1 cellular context compared by ENCODE assay signal in the genomic region with DNA sequence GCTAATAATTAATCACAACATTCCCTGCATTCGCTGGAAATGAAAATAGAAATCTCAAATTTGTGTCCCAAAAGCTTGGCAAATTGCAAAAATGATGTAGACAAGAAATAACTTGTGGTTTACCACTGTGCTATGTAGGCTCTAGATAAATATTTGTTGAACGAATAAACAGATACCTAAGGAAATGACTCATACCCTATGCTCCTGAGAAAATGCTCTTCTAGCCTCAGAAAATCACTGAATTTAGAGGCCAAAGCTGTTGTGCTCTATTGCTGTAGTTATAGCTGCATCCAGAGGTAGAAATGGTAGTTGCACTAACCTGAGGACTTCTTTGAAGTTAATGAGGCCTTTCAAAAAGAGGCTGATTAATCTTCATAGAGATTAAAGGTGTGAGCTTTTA.
TF ChIP-seq lines count a peak whose summit lies in the region.

No MANE protein-coding gene starts in this region.

TF ChIP-seq in A549, 52 proteins besides CTCF, POLR2A, EP300 and RAD21 (continued from another document):
- TF ChIP-seq, protein P1, sequence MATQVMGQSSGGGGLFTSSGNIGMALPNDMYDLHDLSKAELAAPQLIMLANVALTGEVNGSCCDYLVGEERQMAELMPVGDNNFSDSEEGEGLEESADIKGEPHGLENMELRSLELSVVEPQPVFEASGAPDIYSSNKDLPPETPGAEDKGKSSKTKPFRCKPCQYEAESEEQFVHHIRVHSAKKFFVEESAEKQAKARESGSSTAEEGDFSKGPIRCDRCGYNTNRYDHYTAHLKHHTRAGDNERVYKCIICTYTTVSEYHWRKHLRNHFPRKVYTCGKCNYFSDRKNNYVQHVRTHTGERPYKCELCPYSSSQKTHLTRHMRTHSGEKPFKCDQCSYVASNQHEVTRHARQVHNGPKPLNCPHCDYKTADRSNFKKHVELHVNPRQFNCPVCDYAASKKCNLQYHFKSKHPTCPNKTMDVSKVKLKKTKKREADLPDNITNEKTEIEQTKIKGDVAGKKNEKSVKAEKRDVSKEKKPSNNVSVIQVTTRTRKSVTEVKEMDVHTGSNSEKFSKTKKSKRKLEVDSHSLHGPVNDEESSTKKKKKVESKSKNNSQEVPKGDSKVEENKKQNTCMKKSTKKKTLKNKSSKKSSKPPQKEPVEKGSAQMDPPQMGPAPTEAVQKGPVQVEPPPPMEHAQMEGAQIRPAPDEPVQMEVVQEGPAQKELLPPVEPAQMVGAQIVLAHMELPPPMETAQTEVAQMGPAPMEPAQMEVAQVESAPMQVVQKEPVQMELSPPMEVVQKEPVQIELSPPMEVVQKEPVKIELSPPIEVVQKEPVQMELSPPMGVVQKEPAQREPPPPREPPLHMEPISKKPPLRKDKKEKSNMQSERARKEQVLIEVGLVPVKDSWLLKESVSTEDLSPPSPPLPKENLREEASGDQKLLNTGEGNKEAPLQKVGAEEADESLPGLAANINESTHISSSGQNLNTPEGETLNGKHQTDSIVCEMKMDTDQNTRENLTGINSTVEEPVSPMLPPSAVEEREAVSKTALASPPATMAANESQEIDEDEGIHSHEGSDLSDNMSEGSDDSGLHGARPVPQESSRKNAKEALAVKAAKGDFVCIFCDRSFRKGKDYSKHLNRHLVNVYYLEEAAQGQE (IDR thresholded peaks at IDR 0.05): no peak
- no peak for TF ChIP-seq BHLHE40 (IDR thresholded peaks at IDR 0.05; ENCODE audit: low read depth, low read length)
- no peak for TF ChIP-seq HOXB13 (CRISPR knock-in tag; IDR thresholded peaks at IDR 0.05; ENCODE audit: low read depth)
- no peak for TF ChIP-seq HDAC2 (IDR thresholded peaks at IDR 0.05)
- no peak for TF ChIP-seq FOSB (CRISPR knock-in tag; IDR thresholded peaks at IDR 0.05)
- no peak for TF ChIP-seq RCOR1 (IDR thresholded peaks at IDR 0.05; ENCODE audit: low read depth, low read length)
- peak in 1 of 2 experiments; percentile 70; a peak in 3 of 4 replicates for TF ChIP-seq CEBPB (IDR thresholded peaks at IDR 0.05)
- TF ChIP-seq HOXB5 (CRISPR knock-in tag; IDR thresholded peaks at IDR 0.05): no peak
- no peak for TF ChIP-seq MAFK (IDR thresholded peaks at IDR 0.05; ENCODE audit: partially characterized antibody)
- no peak for TF ChIP-seq CBX8 (IDR thresholded peaks at IDR 0.05)
- no peak for TF ChIP-seq FOXS1 (CRISPR knock-in tag; IDR thresholded peaks at IDR 0.05)
- TF ChIP-seq TP53 (CRISPR knock-in tag; IDR thresholded peaks at IDR 0.05): no peak
- TF ChIP-seq KDM5A (IDR thresholded peaks at IDR 0.05): no peak
- no peak for TF ChIP-seq HOXA7 (CRISPR knock-in tag; IDR thresholded peaks at IDR 0.05)
- no peak for TF ChIP-seq POLR2AphosphoS2 (conservative IDR thresholded peaks at IDR 0.05; ENCODE audit: low read length)
- peak; percentile 81 for TF ChIP-seq FOSL2 (IDR thresholded peaks at IDR 0.05)
- TF ChIP-seq FOSL2 (CRISPR knock-in tag; IDR thresholded peaks at IDR 0.05): peak; percentile 96
- TF ChIP-seq CBX2 (IDR thresholded peaks at IDR 0.05; ENCODE audit: borderline replicate concordance, low read depth): no peak
- TF ChIP-seq EHF (CRISPR knock-in tag; IDR thresholded peaks at IDR 0.05): no peak
- no peak for TF ChIP-seq HEYL (CRISPR knock-in tag; IDR thresholded peaks at IDR 0.05)
- TF ChIP-seq MYC (IDR thresholded peaks at IDR 0.05; ENCODE audit: borderline replicate concordance, low read length): no peak
- TF ChIP-seq, protein P2, sequence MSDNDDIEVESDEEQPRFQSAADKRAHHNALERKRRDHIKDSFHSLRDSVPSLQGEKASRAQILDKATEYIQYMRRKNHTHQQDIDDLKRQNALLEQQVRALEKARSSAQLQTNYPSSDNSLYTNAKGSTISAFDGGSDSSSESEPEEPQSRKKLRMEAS (IDR thresholded peaks at IDR 0.05): peak; percentile 64
- no peak for TF ChIP-seq NR3C1 (IDR thresholded peaks at IDR 0.05)
- TF ChIP-seq CHD4 (IDR thresholded peaks at IDR 0.05; ENCODE audit: borderline replicate concordance): no peak
- TF ChIP-seq, protein P3, sequence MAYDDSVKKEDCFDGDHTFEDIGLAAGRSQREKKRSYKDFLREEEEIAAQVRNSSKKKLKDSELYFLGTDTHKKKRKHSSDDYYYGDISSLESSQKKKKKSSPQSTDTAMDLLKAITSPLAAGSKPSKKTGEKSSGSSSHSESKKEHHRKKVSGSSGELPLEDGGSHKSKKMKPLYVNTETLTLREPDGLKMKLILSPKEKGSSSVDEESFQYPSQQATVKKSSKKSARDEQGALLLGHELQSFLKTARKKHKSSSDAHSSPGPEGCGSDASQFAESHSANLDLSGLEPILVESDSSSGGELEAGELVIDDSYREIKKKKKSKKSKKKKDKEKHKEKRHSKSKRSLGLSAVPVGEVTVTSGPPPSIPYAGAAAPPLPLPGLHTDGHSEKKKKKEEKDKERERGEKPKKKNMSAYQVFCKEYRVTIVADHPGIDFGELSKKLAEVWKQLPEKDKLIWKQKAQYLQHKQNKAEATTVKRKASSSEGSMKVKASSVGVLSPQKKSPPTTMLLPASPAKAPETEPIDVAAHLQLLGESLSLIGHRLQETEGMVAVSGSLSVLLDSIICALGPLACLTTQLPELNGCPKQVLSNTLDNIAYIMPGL (CRISPR knock-in tag; IDR thresholded peaks at IDR 0.05; ENCODE audit: borderline replicate concordance): no peak
- TF ChIP-seq, protein P4, sequence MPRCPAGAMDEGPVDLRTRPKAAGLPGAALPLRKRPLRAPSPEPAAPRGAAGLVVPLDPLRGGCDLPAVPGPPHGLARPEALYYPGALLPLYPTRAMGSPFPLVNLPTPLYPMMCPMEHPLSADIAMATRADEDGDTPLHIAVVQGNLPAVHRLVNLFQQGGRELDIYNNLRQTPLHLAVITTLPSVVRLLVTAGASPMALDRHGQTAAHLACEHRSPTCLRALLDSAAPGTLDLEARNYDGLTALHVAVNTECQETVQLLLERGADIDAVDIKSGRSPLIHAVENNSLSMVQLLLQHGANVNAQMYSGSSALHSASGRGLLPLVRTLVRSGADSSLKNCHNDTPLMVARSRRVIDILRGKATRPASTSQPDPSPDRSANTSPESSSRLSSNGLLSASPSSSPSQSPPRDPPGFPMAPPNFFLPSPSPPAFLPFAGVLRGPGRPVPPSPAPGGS (IDR thresholded peaks at IDR 0.05): peak; percentile 87; the same call in 2 of the 3 replicates
- no peak for TF ChIP-seq SREBF2 (IDR thresholded peaks at IDR 0.05)
- TF ChIP-seq RNF2 (IDR thresholded peaks at IDR 0.05; ENCODE audit: borderline replicate concordance, low read depth): no peak
- TF ChIP-seq, protein P5, sequence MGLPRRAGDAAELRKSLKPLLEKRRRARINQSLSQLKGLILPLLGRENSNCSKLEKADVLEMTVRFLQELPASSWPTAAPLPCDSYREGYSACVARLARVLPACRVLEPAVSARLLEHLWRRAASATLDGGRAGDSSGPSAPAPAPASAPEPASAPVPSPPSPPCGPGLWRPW (IDR thresholded peaks at IDR 0.05): 0 out of 2 replicates have a peak, but pooled peaks have one; percentile 23
- no peak for TF ChIP-seq NFE2L2 (conservative IDR thresholded peaks at IDR 0.05; ENCODE audit: low read length)
- TF ChIP-seq JUN (IDR thresholded peaks at IDR 0.05): peak; percentile 71 to 92; a peak in 4 of 5 replicates
- no peak for TF ChIP-seq EHMT2 (IDR thresholded peaks at IDR 0.05; ENCODE audit: low read depth)
- TF ChIP-seq ZNF302 (CRISPR knock-in tag; IDR thresholded peaks at IDR 0.05): no peak
